ENCODE assay signal across 1 cellular context in genomic region chr9:94181782-94182181, GRCh38.
TF ChIP-seq lines count a peak whose summit lies in the region.

No MANE protein-coding gene starts in this region.

TF ChIP-seq in SK-N-SH treated with all-trans-retinoic acid at 6 μM for 48 hours, 23 proteins besides CTCF, POLR2A, EP300 and RAD21 (continued from another document):
- TF ChIP-seq, protein P1, sequence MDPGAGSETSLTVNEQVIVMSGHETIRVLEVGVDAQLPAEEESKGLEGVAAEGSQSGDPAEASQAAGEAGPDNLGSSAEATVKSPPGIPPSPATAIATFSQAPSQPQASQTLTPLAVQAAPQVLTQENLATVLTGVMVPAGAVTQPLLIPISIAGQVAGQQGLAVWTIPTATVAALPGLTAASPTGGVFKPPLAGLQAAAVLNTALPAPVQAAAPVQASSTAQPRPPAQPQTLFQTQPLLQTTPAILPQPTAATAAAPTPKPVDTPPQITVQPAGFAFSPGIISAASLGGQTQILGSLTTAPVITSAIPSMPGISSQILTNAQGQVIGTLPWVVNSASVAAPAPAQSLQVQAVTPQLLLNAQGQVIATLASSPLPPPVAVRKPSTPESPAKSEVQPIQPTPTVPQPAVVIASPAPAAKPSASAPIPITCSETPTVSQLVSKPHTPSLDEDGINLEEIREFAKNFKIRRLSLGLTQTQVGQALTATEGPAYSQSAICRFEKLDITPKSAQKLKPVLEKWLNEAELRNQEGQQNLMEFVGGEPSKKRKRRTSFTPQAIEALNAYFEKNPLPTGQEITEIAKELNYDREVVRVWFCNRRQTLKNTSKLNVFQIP (CRISPR knock-in tag; IDR thresholded peaks at IDR 0.05; ENCODE audit: borderline replicate concordance, low read depth): no peak
- TF ChIP-seq CSDC2 (CRISPR knock-in tag; IDR thresholded peaks at IDR 0.05) (no peak), ISL1 (CRISPR knock-in tag; IDR thresholded peaks at IDR 0.05) (no peak), ZFP3 (CRISPR knock-in tag; IDR thresholded peaks at IDR 0.05) (no peak), SNAI2 (CRISPR knock-in tag; IDR thresholded peaks at IDR 0.05) (no peak), ZNF565 (CRISPR knock-in tag; conservative IDR thresholded peaks at IDR 0.05; ENCODE audit: low read depth) (no peak), ZNF70 (CRISPR knock-in tag; IDR thresholded peaks at IDR 0.05) (no peak), ARNTL (CRISPR knock-in tag; IDR thresholded peaks at IDR 0.05; ENCODE audit: borderline replicate concordance, low read depth) (no peak)
- TF ChIP-seq, protein P2, sequence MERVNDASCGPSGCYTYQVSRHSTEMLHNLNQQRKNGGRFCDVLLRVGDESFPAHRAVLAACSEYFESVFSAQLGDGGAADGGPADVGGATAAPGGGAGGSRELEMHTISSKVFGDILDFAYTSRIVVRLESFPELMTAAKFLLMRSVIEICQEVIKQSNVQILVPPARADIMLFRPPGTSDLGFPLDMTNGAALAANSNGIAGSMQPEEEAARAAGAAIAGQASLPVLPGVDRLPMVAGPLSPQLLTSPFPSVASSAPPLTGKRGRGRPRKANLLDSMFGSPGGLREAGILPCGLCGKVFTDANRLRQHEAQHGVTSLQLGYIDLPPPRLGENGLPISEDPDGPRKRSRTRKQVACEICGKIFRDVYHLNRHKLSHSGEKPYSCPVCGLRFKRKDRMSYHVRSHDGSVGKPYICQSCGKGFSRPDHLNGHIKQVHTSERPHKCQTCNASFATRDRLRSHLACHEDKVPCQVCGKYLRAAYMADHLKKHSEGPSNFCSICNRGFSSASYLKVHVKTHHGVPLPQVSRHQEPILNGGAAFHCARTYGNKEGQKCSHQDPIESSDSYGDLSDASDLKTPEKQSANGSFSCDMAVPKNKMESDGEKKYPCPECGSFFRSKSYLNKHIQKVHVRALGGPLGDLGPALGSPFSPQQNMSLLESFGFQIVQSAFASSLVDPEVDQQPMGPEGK (CRISPR knock-in tag; IDR thresholded peaks at IDR 0.05; ENCODE audit: borderline replicate concordance): no peak
